ENCODE assay signal across 8 cellular contexts in the genomic region with DNA sequence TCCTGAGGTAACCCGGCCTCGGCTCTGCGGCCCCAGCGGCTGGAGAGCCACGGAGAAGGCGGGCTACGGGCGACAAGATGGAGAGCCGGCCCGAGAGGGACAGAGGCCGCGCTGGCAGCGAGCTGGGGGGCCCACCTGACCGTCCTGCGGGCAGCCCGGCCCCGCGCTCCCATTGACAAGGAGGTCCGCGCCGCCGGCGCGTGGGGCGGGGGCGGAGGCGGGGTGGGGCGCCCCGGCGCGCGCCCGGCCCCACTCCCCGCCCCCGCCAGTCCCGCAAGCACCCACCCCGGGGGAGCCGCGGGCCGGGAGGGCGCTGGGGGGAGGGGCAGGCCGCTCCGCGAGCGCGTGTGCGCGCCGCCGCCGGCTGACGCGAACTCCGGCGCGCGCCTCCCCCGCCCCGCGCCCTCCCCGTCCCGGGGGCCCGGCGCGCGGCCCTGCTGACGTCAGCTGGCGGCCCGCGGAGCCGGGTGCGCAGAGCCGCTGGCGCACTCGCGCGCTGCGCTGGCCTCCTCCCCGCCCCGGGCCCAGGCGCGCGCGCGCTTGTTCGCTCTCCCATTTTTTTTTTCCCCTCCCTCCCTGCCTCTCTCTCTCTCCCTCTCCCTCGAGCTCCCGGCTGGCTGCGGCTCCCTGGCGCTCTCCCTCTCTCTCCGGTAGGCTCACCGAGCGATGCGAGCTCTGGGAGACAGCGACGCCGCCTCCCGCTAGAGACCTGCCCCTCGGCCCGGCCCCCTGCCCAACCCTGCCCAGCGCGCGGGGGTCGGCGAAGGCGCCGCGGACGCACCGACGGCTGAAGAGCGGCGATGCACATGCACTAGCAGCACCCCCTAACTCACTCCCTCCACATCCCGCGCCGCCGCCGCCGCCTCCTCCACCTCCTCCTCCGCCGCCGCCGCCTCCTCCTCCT.
DNase-seq lines count a peak whose midpoint lies in the region; TF ChIP-seq lines count a peak whose summit lies in the region.

A gene (plus strand): TSS at position 587 of the 904 bp plus-strand sequence. CDS start 747 bp downstream, outside the sequence.

- peak; percentile 12 for DNase-seq in NK-92 treated with Interleukin-12 subunit alpha and Interleukin-12 subunit beta, amount 100 ng/mL, for 24 hours (lab: John Stamatoyannopoulos, UW)
- DNase-seq in NK-92 (lab: John Stamatoyannopoulos, UW; ENCODE audit: unreplicated experiment) (no peak), NCI-H1105 (lab: John Stamatoyannopoulos, UW) (peak; percentile 86), caudate nucleus (lab: John Stamatoyannopoulos, UW) (peak in 56 of 61 donors; percentile 31 to 95 (median 84)), inferior parietal cortex (ENCODE audit: extremely low spot score) (peak; percentile 77), NAMALWA (ENCODE audit: low spot score) (no peak)

- H3K27ac ChIP-seq in VCaP = peak within 1 kb of the TSS; percentile 45; the same call in 1 of the 2 replicates
- peak within 1 kb of the TSS; percentile 95 for H3K27ac ChIP-seq in caudate nucleus (ENCODE audit: low read depth, low read length)
- peak within 1 kb of the TSS in 12 of 21 experiments; percentile 14 to 82 (median 54) for H3K27ac ChIP-seq in skin epidermis

- H3K4me3 ChIP-seq in skin epidermis = peak within 1 kb of the TSS; percentile 34 to 64 (median 49)

- TF ChIP-seq CTCF in VCaP (conservative IDR thresholded peaks at IDR 0.05) = no peak

Comparison
In these comparisons a context has a peak if more than half of its experiments do, and no peak if none do; other contexts are left out.
1. DNase-seq: peak in NK-92 treated with Interleukin-12 subunit alpha and Interleukin-12 subunit beta, amount 100 ng/mL, for 24 hours (single experiment), NCI-H1105 (single experiment), caudate nucleus (56 of 61) and inferior parietal cortex (single experiment); none in NK-92 (single experiment) and NAMALWA (single experiment).
2. H3K27ac ChIP-seq: peak in every context shown above with its lines; median percentile 95 in caudate nucleus; 54 in skin epidermis; 45 in VCaP.